ENCODE assay signal across 13 cellular contexts in genomic region chr7:99698867-99699730, GRCh38. TPM values are rescaled to one million over a fixed set of nuclear protein-coding genes. Genes with fewer than 3 reads are reported as not detected.
DNase-seq lines count a peak whose midpoint lies in the region; ATAC-seq, FAIRE-seq and TF ChIP-seq lines count a peak whose summit lies in the region.
"Not testable (repeated sequence)": the region's sequence is repeated elsewhere in the genome, so short reads cannot be mapped to it uniquely, and the experiment has no call there.
"Had no signal": no experiment of that assay in that cellular context is flagged by ENCODE, and none has a peak within 500 bp of the region (broad histone marks: within the 10 kb centered on the region; RNA-seq: fewer than 3 reads in every experiment).

No MANE protein-coding gene starts in this region.

- H2AFZ ChIP-seq in GM23338: not testable (repeated sequence)
- 0 out of 2 replicates have a peak overlapping the region, but pooled peaks have one; percentile 17 for H2AFZ ChIP-seq in PC-9

- H3K27me3 Mint-ChIP-seq in GM23338 (ENCODE audit: insufficient read depth, low read depth, poor library complexity); type B pancreatic cell: not testable (repeated sequence)

- TF ChIP-seq EP300 in A549 (IDR thresholded peaks at IDR 0.05): not testable (repeated sequence)

- not testable (repeated sequence) for TF ChIP-seq CTCF in A549 (IDR thresholded peaks at IDR 0.05); GM23338 (conservative IDR thresholded peaks at IDR 0.05; ENCODE audit: low read depth in 2 of 2); PC-9 (conservative IDR thresholded peaks at IDR 0.05); epithelial cell of proximal tubule (conservative IDR thresholded peaks at IDR 0.05; ENCODE audit: low read depth, low read length); kidney epithelial cell (IDR thresholded peaks at IDR 0.05; ENCODE audit: insufficient read depth, low read length, poor library complexity, severe bottlenecking); type B pancreatic cell (conservative IDR thresholded peaks at IDR 0.05)

- H3K4me1 ChIP-seq in A549 (peaks cover 34% of the 10 kb centered on the region), PC-9 (replicated peaks; ENCODE audit: insufficient read depth) (peaks cover 36% of the 10 kb centered on the region)
- H3K4me1 ChIP-seq in GM23338 (ENCODE audit: insufficient read depth): not testable (repeated sequence)

- H3K4me1 Mint-ChIP-seq in GM23338: peaks cover 15% of the 10 kb centered on the region
- H3K4me1 Mint-ChIP-seq in type B pancreatic cell (ENCODE audit: unreplicated experiment): not testable (repeated sequence)

- not testable (repeated sequence) for TF ChIP-seq RAD21 in A549 (conservative IDR thresholded peaks at IDR 0.05 in 1 of 2, IDR thresholded peaks at IDR 0.05 in 1 of 2)

- H3F3A ChIP-seq in GM23338 (replicated peaks; ENCODE audit: low read depth); PC-9 (ENCODE audit: insufficient read depth, low read depth): not testable (repeated sequence)

- 8% methylated on average over 6 of the region's 6 CpGs for WGBS in A549 (ENCODE audit: missing lambda C conversion rate)

- H3K9me3 Mint-ChIP-seq in GM23338, type B pancreatic cell: not testable (repeated sequence)

- H3K9me3 ChIP-seq in A549; PC-9 (ENCODE audit: insufficient read depth, low read depth): not testable (repeated sequence)

- H3K4me2 ChIP-seq in A549 (peak overlapping the region; percentile 89), PC-9 (peak overlapping the region; percentile 65)
- not testable (repeated sequence) for H3K4me2 ChIP-seq in GM23338

- H3K4me3 Mint-ChIP-seq in GM23338: not testable (repeated sequence)
- peak overlapping the region; percentile 77 for H3K4me3 Mint-ChIP-seq in type B pancreatic cell

- intact Hi-C loops in PC-9 (cut with micrococcal nuclease; ENCODE audit: unreplicated experiment): not testable (repeated sequence)

- H3K36me3 Mint-ChIP-seq in GM23338 (ENCODE audit: low read depth); type B pancreatic cell: not testable (repeated sequence)

- CTCF ChIA-PET in A549 (lab: Yijun Ruan, JAX): interaction anchor here (0.7 to 0.9 kb wide), 2 partner anchors 68 to 75 kb away, joined by 3 read pairs; no protein-coding TSS in a partner anchor
- CTCF ChIA-PET in PC-9 (lab: Charles Lee): not testable (repeated sequence)

- POLR2A ChIA-PET in A549 (lab: Yijun Ruan, JAX): not testable (repeated sequence)
- POLR2A ChIA-PET in PC-9 (lab: Charles Lee; ENCODE audit: unreplicated experiment): interaction anchor here (0.6 kb wide), 1 partner anchor 125 kb away, joined by 4 read pairs; no protein-coding TSS in a partner anchor

- not testable (repeated sequence) for H3K36me3 ChIP-seq in GM23338 (ENCODE audit: insufficient read depth); PC-9 (ENCODE audit: low read depth); kidney epithelial cell (ENCODE audit: control insufficient read depth, insufficient read depth, low read length)

- H3K79me2 ChIP-seq in GM23338 (replicated peaks; ENCODE audit: insufficient read depth); PC-9 (ENCODE audit: low read depth): not testable (repeated sequence)

- H3K9me2 ChIP-seq in GM23338 (ENCODE audit: insufficient read depth); PC-9 (ENCODE audit: insufficient read depth): not testable (repeated sequence)

- TSS peak; percentile 90 for BruUV-seq in PC-9 (replicated peaks; lab: Mats Ljungman, UMichigan)

- DNase-seq in A549 (ENCODE audit: low read depth in 1 of 2, low spot score in 1 of 2): peak in 1 of 2 experiments; percentile 57
- not testable (repeated sequence) for DNase-seq in GM23338 (ENCODE audit: low spot score); type B pancreatic cell (ENCODE audit: extremely low spot score, unreplicated experiment)
- peak; percentile 49 to 78 for DNase-seq in PC-9
- DNase-seq in astrocyte of the hippocampus (ENCODE audit: low read depth, low spot score): peak; percentile 8
- DNase-seq in epithelial cell of proximal tubule (ENCODE audit: low read depth): peak; percentile 40
- peak; percentile 25 for DNase-seq in kidney epithelial cell (ENCODE audit: low read depth)
- DNase-seq in mucosa of gallbladder (ENCODE audit: low spot score): peak; percentile 37

- not testable (repeated sequence) for H4K20me1 ChIP-seq in GM23338 (replicated peaks; ENCODE audit: insufficient read depth); PC-9 (ENCODE audit: insufficient read depth)

- H3K27ac Mint-ChIP-seq in GM23338: not testable (repeated sequence)
- H3K27ac Mint-ChIP-seq in type B pancreatic cell: peak overlapping the region; percentile 95

- H3K4me3 ChIP-seq in A549 (peak overlapping the region; percentile 29; the same call in 2 of the 3 replicates), PC-9 (peak overlapping the region; percentile 21; the same call in 1 of the 2 replicates)
- H3K4me3 ChIP-seq in GM23338; epithelial cell of proximal tubule (ENCODE audit: low read depth, low read length); kidney epithelial cell (ENCODE audit: low read depth, low read length): not testable (repeated sequence)

- H3K27ac ChIP-seq in A549 (peak overlapping the region; percentile 79 to 81), PC-9 (peak overlapping the region; percentile 78)
- H3K27ac ChIP-seq in GM23338 (ENCODE audit: low read depth): not testable (repeated sequence)

- TF ChIP-seq POLR2A in A549 (IDR thresholded peaks at IDR 0.05; ENCODE audit: low read length): not testable (repeated sequence)

- peak; percentile 80 for FAIRE-seq in A549 (lab: Jason Lieb, UNC)

- H3K27me3 ChIP-seq in GM23338 (ENCODE audit: insufficient read depth); PC-9 (ENCODE audit: insufficient read depth, low read depth); kidney epithelial cell (ENCODE audit: control insufficient read depth, insufficient read depth, low read length): not testable (repeated sequence)

- ATAC-seq in A549 (peak; percentile 97), GM23338 (peak; percentile 84)

RNA-seq across cellular contexts. Expression of gene CYP3A5, which starts 19.3 kb away (rescaled TPM):
- polyA plus RNA-seq in A549 (2011; rRNA removed) (9.7 and 12.2 TPM in 2 replicates), A549 (2017; fragmentation: RNase III; extraction: RNeasy Plus Mini Kit Qiagen cat#74134 plus additional on column Dnase treatment) (2.2 to 2.3 TPM (median 2.3 TPM) in 3 replicates), GM23338 (2016; fragmentation: Nextera tagmentation; extraction: Ambion mirVana) (1.1 and 1.2 TPM in 2 replicates)
- polyA plus RNA-seq in A549 (2012; cell fraction: cytosol; rRNA removed): 0.26 and 0.52 TPM in 2 replicates
- polyA plus RNA-seq in A549 (2012; cell fraction: nucleus; rRNA removed): 1.6 and 2.2 TPM in 2 replicates
- polyA minus RNA-seq in A549 (2011; rRNA and poly(A)+ RNA removed): 8.1 and 13.1 TPM in 2 replicates
- total RNA-seq in GM23338 (2014; rRNA removed; shearing (Covaris generic)): not detected in 2 replicates
- total RNA-seq in PC-9 (2021) (2.0 and 3.2 TPM in 2 replicates), epithelial cell of proximal tubule (0.75 TPM in 1 of 2 replicates, not detected in the other), kidney epithelial cell (0.25 TPM in 1 of 2 replicates, not detected in the other), mucosa of gallbladder (223 TPM), type B pancreatic cell (ENCODE audit: low replicate concordance) (33.1 and 53.0 TPM in 2 replicates)
- total RNA-seq: activated naive CD8-positive, alpha-beta T cell treated with anti-CD3 and anti-CD28 coated beads for 36 hours; CD4-positive, alpha-beta T cell; dermis blood vessel endothelial cell; spleen had no signal

RNA-seq across cellular contexts. Expression of gene CYP3A7, which starts 35.9 kb away (rescaled TPM):
- 0.16 and 0.34 TPM in 2 replicates for polyA plus RNA-seq in A549 (2011; rRNA removed)
- polyA plus RNA-seq in A549 (2012; cell fraction: cytosol; rRNA removed): not detected in 2 replicates
- polyA plus RNA-seq in A549 (2012; cell fraction: nucleus; rRNA removed): not detected in 2 replicates
- polyA plus RNA-seq in A549 (2017; fragmentation: RNase III; extraction: RNeasy Plus Mini Kit Qiagen cat#74134 plus additional on column Dnase treatment): 0.14 TPM in 1 of 3 replicates, not detected in the others
- not detected in 2 replicates for polyA minus RNA-seq in A549 (2011; rRNA and poly(A)+ RNA removed)
- not detected in 2 replicates for total RNA-seq in GM23338 (2014; rRNA removed; shearing (Covaris generic))
- polyA plus RNA-seq in GM23338 (2016; fragmentation: Nextera tagmentation; extraction: Ambion mirVana): 0.12 and 0.19 TPM in 2 replicates
- total RNA-seq in PC-9 (2021): not detected in 2 replicates
- 0.12 TPM in 1 of 2 replicates, not detected in the other for total RNA-seq in epithelial cell of proximal tubule
- total RNA-seq in kidney epithelial cell: not detected in 2 replicates
- total RNA-seq in mucosa of gallbladder: 92.6 TPM
- 0.46 and 2.3 TPM in 2 replicates for total RNA-seq in type B pancreatic cell (ENCODE audit: low replicate concordance)
- total RNA-seq: activated naive CD8-positive, alpha-beta T cell treated with anti-CD3 and anti-CD28 coated beads for 36 hours; aorta; CD4-positive, alpha-beta T cell; dermis blood vessel endothelial cell; spleen had no signal
- polyA plus RNA-seq: spleen had no signal

Comparison
In these comparisons a context has a peak if more than half of its experiments do, and no peak if none do; other contexts are left out.
1. RNA of gene CYP3A7, which starts 35.9 kb away (total RNA-seq): 92.6 TPM in mucosa of gallbladder (single experiment); 0.46 to 2.3 TPM in type B pancreatic cell, 0.12 TPM in epithelial cell of proximal tubule, not detected in GM23338, not detected in PC-9 and not detected in kidney epithelial cell; every median in the first group is over 10 times any median in the second.